Comparison of ENCODE assay signal across 10 cellular contexts in genomic region chr2:227098162-227098515, GRCh38.
"Had no signal": no experiment of that assay in that cellular context is flagged by ENCODE, and none has a peak within 500 bp of the region (broad histone marks: within the 10 kb centered on the region; RNA-seq: fewer than 3 reads in every experiment).

No MANE protein-coding gene starts in this region.

- ATAC-seq: HCT116, K562 had no signal

- H3K36me3 ChIP-seq: HAP-1 had no signal

- H3K9me3 ChIP-seq: HAP-1 had no signal

- H3K9me3 Mint-ChIP-seq: HFFc6 had no signal

- H3K4me3 Mint-ChIP-seq: HFFc6 had no signal

- H2AFZ ChIP-seq: GM23248 had no signal

- H3K27ac Mint-ChIP-seq: HFFc6 had no signal

- H3K27ac ChIP-seq: GM23248 had no signal

- H3K9ac ChIP-seq: GM23248 had no signal

- H3K4me1 ChIP-seq: HAP-1 had no signal

- DNase-seq: GM23248, GOT3, H7, HFFc6, IMR-90, KG1 had no signal

- H3K4me3 ChIP-seq: GM23248, HAP-1, K562 had no signal

- FAIRE-seq: HTR-8/SVneo, K562 had no signal
